8 cellular contexts compared by ENCODE assay signal in the genomic region with DNA sequence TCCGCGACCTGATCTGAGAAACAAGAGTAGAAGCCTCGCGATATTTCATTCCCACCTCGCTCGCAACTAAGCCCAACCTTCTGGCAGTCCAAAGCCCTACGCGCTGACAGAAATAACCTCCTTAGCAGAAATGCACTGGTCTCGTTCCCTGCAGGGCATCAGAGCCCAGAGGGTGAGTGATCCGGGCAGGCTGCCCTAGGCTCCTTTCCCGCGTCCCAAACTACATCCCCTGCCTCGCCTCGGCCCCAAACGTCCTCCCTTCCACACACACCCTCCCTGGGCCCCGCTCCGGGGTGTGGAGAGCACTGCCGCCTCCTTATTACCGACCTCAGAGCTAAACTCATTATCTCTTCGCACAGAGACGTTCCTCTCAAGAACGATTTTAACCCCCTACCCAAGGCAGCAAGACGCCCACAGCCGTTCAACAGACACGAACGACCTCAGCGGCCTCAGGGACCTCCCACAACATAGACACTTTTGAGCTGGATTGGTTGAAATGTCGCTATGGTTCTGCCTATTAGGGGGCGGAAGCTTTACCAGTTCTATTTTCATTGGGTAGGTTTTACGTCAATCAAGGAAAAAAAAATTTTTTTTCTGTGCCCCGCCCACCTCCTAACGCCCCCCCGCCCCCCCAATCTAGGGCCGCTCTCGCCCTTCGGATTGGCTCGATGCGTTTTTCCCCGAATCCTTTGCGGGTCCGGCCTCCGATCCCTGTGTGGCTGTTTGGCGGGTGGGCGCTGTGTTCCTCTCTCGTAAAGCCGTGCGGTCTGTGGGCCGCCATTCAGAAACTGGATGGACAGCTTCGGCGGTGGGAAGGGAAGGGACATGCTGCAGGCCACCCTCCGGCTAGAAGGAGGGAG. TPM values are rescaled to one million over a fixed set of nuclear protein-coding genes. Genes with fewer than 3 reads are reported as not detected.
DNase-seq lines count a peak whose midpoint lies in the region; ATAC-seq, FAIRE-seq and TF ChIP-seq lines count a peak whose summit lies in the region.

A gene (minus strand): TSS at position 439 of the 860 bp plus-strand sequence. CDS start 95 bp downstream, at position 344.

- peak; percentile 93 for ATAC-seq in GM19397 (IDR thresholded peaks at IDR 0.05; ENCODE audit: unreplicated experiment)
- peak; percentile 89 for ATAC-seq in HG03565 (IDR thresholded peaks at IDR 0.05; ENCODE audit: unreplicated experiment)
- ATAC-seq in HepG2, result peak; percentile 96

- peak within 1 kb of the TSS; percentile 99 for H3K9ac ChIP-seq in HepG2 (ENCODE audit: insufficient read depth, low read depth, low read length)

- peaks cover 15% of the 10 kb centered on the region for H3K79me2 ChIP-seq in HepG2 (ENCODE audit: insufficient read depth, low read length)

- FAIRE-seq in HepG2 (lab: Jason Lieb, UNC), result peak; percentile 67

- H3K27me3 ChIP-seq in HepG2 (ENCODE audit: control insufficient read depth in 1 of 2, insufficient read depth in 2 of 2, low read length in 2 of 2), result no peaks in the 10 kb centered on the region; a peak in 1 of 5 replicates

- no TSS peak for BruUV-seq in HepG2 (replicated peaks; lab: Mats Ljungman, UMichigan)

- peak; percentile 98 for DNase-seq in CD1c-positive myeloid dendritic cell (ENCODE audit: extremely low spot score)
- peak; percentile 94 for DNase-seq in NCI-H774 (lab: John Stamatoyannopoulos, UW)
- peak; percentile 82 to 85 for DNase-seq in activated CD4-positive, alpha-beta T cell treated with anti-CD3 and anti-CD28 coated beads, Interleukin-2, amount 50 U/mL, for 4 hours
- peak; percentile 97 to 98 for DNase-seq in dermis microvascular lymphatic vessel endothelial cell (ENCODE audit: low read depth in 2 of 2)
- DNase-seq in HepG2 (ENCODE audit: low spot score), result peak; percentile 94
- DNase-seq in stimulated activated CD4-positive, alpha-beta T cell treated with anti-CD3 and anti-CD28 coated beads, Interleukin-4, amount 100 ng/mL, for 1 hour, result peak; percentile 85

- no peak for TF ChIP-seq RAD21 in HepG2 (CRISPR knock-in tag; IDR thresholded peaks at IDR 0.05)

- peak; percentile 92 to 97 for TF ChIP-seq POLR2A in HepG2 (IDR thresholded peaks at IDR 0.05; ENCODE audit: insufficient read depth in 1 of 2, low read depth in 2 of 2, low read length in 2 of 2)

- peaks cover 1 to 12% of the 10 kb centered on the region in 2 experiments; a peak in 4 of 5 replicates for H3K36me3 ChIP-seq in HepG2 (replicated peaks in 1 of 2; ENCODE audit: control insufficient read depth in 1 of 2, insufficient read depth in 2 of 2, low read length in 2 of 2)

- TF ChIP-seq CTCF in HepG2 (CRISPR knock-in tag; IDR thresholded peaks at IDR 0.05), result peak; percentile 39

- peak within 1 kb of the TSS; percentile 98 for H3K27ac ChIP-seq in HepG2 (ENCODE audit: extremely low read length, insufficient read depth, low read length)

- CTCF ChIA-PET in HepG2 (lab: Yijun Ruan, JAX; ENCODE audit: low intra/inter-chr PET ratio, low total read pairs), result no interaction called here

- peaks cover 31% of the 10 kb centered on the region for H3K4me1 ChIP-seq in HepG2 (ENCODE audit: insufficient read depth, low read length)

- WGBS in HepG2 (ENCODE audit: low lambda C conversion rate), result 2% methylated on average over 32 of the region's 51 CpGs

- H4K20me1 ChIP-seq in HepG2 (ENCODE audit: insufficient read depth, low read length), result no peaks in the 10 kb centered on the region

- POLR2A ChIA-PET in HepG2 (lab: Yijun Ruan, JAX), result interaction anchor here (0.7 to 2.7 kb wide), 24 partner anchors 8 to 974 kb away, joined by 3 to 39 read pairs (median 4); a partner anchor contains a TSS

- peak within 1 kb of the TSS; percentile 94 for H2AFZ ChIP-seq in HepG2 (ENCODE audit: low read length)

- H3K4me2 ChIP-seq in HepG2 (ENCODE audit: low read depth, low read length), result peak within 1 kb of the TSS; percentile 95

- in situ Hi-C loops in HepG2 (cut with HindIII; ENCODE audit: extremely low pct_ligation_motif_present, low pct_unique_long_range_greater_than_20kb), result no loop called here

- H3K4me3 ChIP-seq in HepG2 (replicated peaks in 1 of 3; ENCODE audit: insufficient read depth in 1 of 3, low read depth in 2 of 3, low read length in 3 of 3), result peak within 1 kb of the TSS; percentile 91 to 98 (median 93)

- intact Hi-C loops in HepG2 (cut with micrococcal nuclease; ENCODE audit: unreplicated experiment), result loop anchor here (1.0 to 2.0 kb wide), 3 partner anchors 15 to 120 kb away; a partner anchor contains a TSS

- H3K9me3 ChIP-seq in HepG2 (ENCODE audit: low read length), result no peaks in the 10 kb centered on the region

- 0 out of 4 replicates have a peak, but pooled peaks of 1 of the 2 experiments have one; percentile 14 for TF ChIP-seq EP300 in HepG2 (IDR thresholded peaks at IDR 0.05; ENCODE audit: low read depth in 2 of 2, low read length in 2 of 2)
- TF ChIP-seq EP300 in HepG2 (CRISPR knock-in tag; IDR thresholded peaks at IDR 0.05; ENCODE audit: borderline replicate concordance), result 0 out of 2 replicates have a peak, but pooled peaks have one; percentile 41

TF ChIP-seq in HepG2, 621 proteins besides CTCF, POLR2A, EP300 and RAD21 (continues in another document):
- TF ChIP-seq XRCC5 (optimal IDR thresholded peaks at IDR 0.05; ENCODE audit: low read length) (peak; percentile 23), ZNF674 (CRISPR knock-in tag; IDR thresholded peaks at IDR 0.05; ENCODE audit: low read depth) (0 out of 2 replicates have a peak, but pooled peaks have one; percentile 60), TBX3 (IDR thresholded peaks at IDR 0.05; ENCODE audit: borderline replicate concordance) (no peak), SALL2 (CRISPR knock-in tag; IDR thresholded peaks at IDR 0.05) (0 out of 2 replicates have a peak, but pooled peaks have one; percentile 30), ZNF337 (CRISPR knock-in tag; IDR thresholded peaks at IDR 0.05; ENCODE audit: borderline replicate concordance, low read depth) (peak; percentile 81; the same call in 1 of the 2 replicates), ZNF496 (CRISPR knock-in tag; IDR thresholded peaks at IDR 0.05; ENCODE audit: insufficient replicate concordance) (no peak), IKZF4 (CRISPR knock-in tag; IDR thresholded peaks at IDR 0.05; ENCODE audit: borderline replicate concordance, low read depth, not compliant biosample characterization) (peak; percentile 61), BRCA1 (CRISPR knock-in tag; IDR thresholded peaks at IDR 0.05) (peak; percentile 49; the same call in 1 of the 2 replicates), PPARG (CRISPR knock-in tag; conservative IDR thresholded peaks at IDR 0.05) (0 out of 2 replicates have a peak, but pooled peaks have one; percentile 14), HMGA1 (CRISPR knock-in tag; conservative IDR thresholded peaks at IDR 0.05) (no peak), HOXA5 (CRISPR knock-in tag; IDR thresholded peaks at IDR 0.05) (peak; percentile 75; the same call in 1 of the 2 replicates), NR2C2 (CRISPR knock-in tag; IDR thresholded peaks at IDR 0.05; ENCODE audit: borderline replicate concordance) (0 out of 2 replicates have a peak, but pooled peaks have one; percentile 3)
- TF ChIP-seq, protein P1, sequence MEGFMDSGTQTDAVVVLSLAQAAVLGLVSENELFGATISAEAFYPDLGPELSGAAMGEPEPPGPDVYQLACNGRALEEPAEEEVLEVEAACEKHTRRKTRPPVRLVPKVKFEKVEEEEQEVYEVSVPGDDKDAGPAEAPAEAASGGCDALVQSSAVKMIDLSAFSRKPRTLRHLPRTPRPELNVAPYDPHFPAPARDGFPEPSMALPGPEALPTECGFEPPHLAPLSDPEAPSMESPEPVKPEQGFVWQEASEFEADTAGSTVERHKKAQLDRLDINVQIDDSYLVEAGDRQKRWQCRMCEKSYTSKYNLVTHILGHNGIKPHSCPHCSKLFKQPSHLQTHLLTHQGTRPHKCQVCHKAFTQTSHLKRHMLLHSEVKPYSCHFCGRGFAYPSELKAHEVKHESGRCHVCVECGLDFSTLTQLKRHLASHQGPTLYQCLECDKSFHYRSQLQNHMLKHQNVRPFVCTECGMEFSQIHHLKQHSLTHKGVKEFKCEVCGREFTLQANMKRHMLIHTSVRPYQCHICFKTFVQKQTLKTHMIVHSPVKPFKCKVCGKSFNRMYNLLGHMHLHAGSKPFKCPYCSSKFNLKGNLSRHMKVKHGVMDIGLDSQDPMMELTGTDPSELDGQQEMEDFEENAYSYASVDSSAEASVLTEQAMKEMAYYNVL (CRISPR knock-in tag; IDR thresholded peaks at IDR 0.05; ENCODE audit: borderline replicate concordance), result peak; percentile 15; the same call in 1 of the 2 replicates

RNA-seq across cellular contexts. Expression of the gene that starts here (rescaled TPM):
- 2.9 and 4.1 TPM in 2 replicates for total RNA-seq in dermis microvascular lymphatic vessel endothelial cell
- 71.5 and 111 TPM in 2 replicates for total RNA-seq in HepG2 (2016; rRNA removed; fragmentation: Illumina TruSeq; extraction: Trizol)
- 7.9 and 14.1 TPM in 2 replicates for total RNA-seq in HepG2 (2016; cell fraction: cytosol; rRNA removed; fragmentation: Illumina TruSeq; extraction: Trizol; ENCODE audit: low read depth)
- total RNA-seq in HepG2 (2016; cell fraction: insoluble cytoplasmic fraction; rRNA removed; fragmentation: Illumina TruSeq; extraction: Trizol), result 77.3 and 114 TPM in 2 replicates
- total RNA-seq in HepG2 (2016; cell fraction: membrane; rRNA removed; fragmentation: Illumina TruSeq; extraction: Trizol), result 13.0 and 20.4 TPM in 2 replicates
- total RNA-seq in HepG2 (2016; cell fraction: nucleus; rRNA removed; fragmentation: Illumina TruSeq; extraction: Trizol), result 37.5 and 38.0 TPM in 2 replicates
- polyA plus RNA-seq in HepG2 (2011; rRNA removed), result 10.9 and 15.4 TPM in 2 replicates
- polyA plus RNA-seq in HepG2 (2011; cell fraction: cytosol; rRNA removed), result 2.4 and 3.4 TPM in 2 replicates
- 1.9 and 3.6 TPM in 2 replicates for polyA plus RNA-seq in HepG2 (2011; cell fraction: nucleus; rRNA removed)
- 36.8 and 54.8 TPM in 2 replicates for polyA plus RNA-seq in HepG2 (2012)
- 6.1 and 6.6 TPM in 2 replicates for polyA plus RNA-seq in HepG2 (2016; cell fraction: cytosol; fragmentation: Illumina TruSeq; extraction: Trizol; ENCODE audit: low read depth)
- 125 and 130 TPM in 2 replicates for polyA plus RNA-seq in HepG2 (2016; cell fraction: insoluble cytoplasmic fraction; fragmentation: Illumina TruSeq; extraction: Trizol; ENCODE audit: low read depth)
- polyA plus RNA-seq in HepG2 (2016; cell fraction: membrane; fragmentation: Illumina TruSeq; extraction: Trizol; ENCODE audit: low read depth), result 8.5 and 8.8 TPM in 2 replicates
- polyA plus RNA-seq in HepG2 (2016; cell fraction: nucleus; fragmentation: Illumina TruSeq; extraction: Trizol; ENCODE audit: insufficient read depth, low read depth), result 46.1 and 52.5 TPM in 2 replicates
- polyA minus RNA-seq in HepG2 (2011; rRNA and poly(A)+ RNA removed; ENCODE audit: low replicate concordance), result 0.10 and 0.35 TPM in 2 replicates
- 6.9 and 8.3 TPM in 2 replicates for polyA minus RNA-seq in HepG2 (2011; cell fraction: cytosol; rRNA and poly(A)+ RNA removed)
- polyA minus RNA-seq in HepG2 (2011; cell fraction: nucleus; rRNA and poly(A)+ RNA removed), result 17.4 and 21.8 TPM in 2 replicates

Comparison
In these comparisons a context has a peak if more than half of its experiments do, and no peak if none do; other contexts are left out.
1. Peak in every context shown above with its lines: DNase-seq, ATAC-seq, H3K4me3 ChIP-seq and H3K27ac ChIP-seq.